In genomic region chr19:34145741-34146202, GRCh38 we compare ENCODE assay signal across 8 cellular contexts. TPM values are rescaled to one million over a fixed set of nuclear protein-coding genes. Genes with fewer than 3 reads are reported as not detected.
DNase-seq lines count a peak whose midpoint lies in the region; ATAC-seq, FAIRE-seq and TF ChIP-seq lines count a peak whose summit lies in the region.

No MANE protein-coding gene starts in this region.

- no peaks in the 10 kb centered on the region for H3K27me3 ChIP-seq in A673 (replicated peaks; ENCODE audit: insufficient read depth, low read depth, low read length, poor library complexity)
- H3K27me3 ChIP-seq in dorsolateral prefrontal cortex: no peaks in the 10 kb centered on the region
- H3K27me3 ChIP-seq in mesenchymal stem cell (ENCODE audit: control insufficient read depth in 1 of 2, insufficient read depth in 1 of 2, low read length in 2 of 2): no peaks in the 10 kb centered on the region

- WGBS in mesenchymal stem cell: 20% methylated on average over 5 of the region's 7 CpGs

- H2BK15ac ChIP-seq in mesenchymal stem cell (ENCODE audit: low read depth, poor library complexity, severe bottlenecking): no peak overlapping the region

- no peaks in the 10 kb centered on the region for H3K4me1 ChIP-seq in A673 (ENCODE audit: insufficient read depth, low read length, poor library complexity, severe bottlenecking)
- peaks cover 2% of the 10 kb centered on the region for H3K4me1 ChIP-seq in mesenchymal stem cell (ENCODE audit: control insufficient read depth, insufficient read depth, low read depth, low read length)

- H4K91ac ChIP-seq in mesenchymal stem cell (ENCODE audit: low read length): no peak overlapping the region

- H3K23ac ChIP-seq in mesenchymal stem cell (ENCODE audit: low read length in 2 of 2): no peak overlapping the region

- no peak for ATAC-seq in GM19463 (IDR thresholded peaks at IDR 0.05; ENCODE audit: unreplicated experiment)

- no peak overlapping the region for H3K14ac ChIP-seq in mesenchymal stem cell (ENCODE audit: low read length in 2 of 2)

- H3K9ac ChIP-seq in mesenchymal stem cell (ENCODE audit: low read length): no peak overlapping the region

- no peak overlapping the region for H3K4me3 ChIP-seq in A673 (ENCODE audit: low read depth, low read length, poor library complexity, severe bottlenecking)
- no peak overlapping the region for H3K4me3 ChIP-seq in dorsolateral prefrontal cortex
- H3K4me3 ChIP-seq in mesenchymal stem cell (ENCODE audit: insufficient read depth in 1 of 2, low read depth in 1 of 2, low read length in 2 of 2): no peak overlapping the region

- CTCF ChIA-PET in A673 (lab: Charles Lee): interaction anchor here (0.6 to 1.5 kb wide), 6 partner anchors 12 to 368 kb away, joined by 3 to 15 read pairs (median 5); no protein-coding TSS in a partner anchor

- peak; percentile 87 for TF ChIP-seq CTCF in A673 (conservative IDR thresholded peaks at IDR 0.05; ENCODE audit: low read depth, low read length)
- TF ChIP-seq CTCF in dorsolateral prefrontal cortex (IDR thresholded peaks at IDR 0.05 in 54 of 56, conservative IDR thresholded peaks at IDR 0.05 in 2 of 56; ENCODE audit: low read depth in 1 of 56, partially characterized antibody in 56 of 56): peak; percentile 63 to 93 (median 80)

- H3K18ac ChIP-seq in mesenchymal stem cell (ENCODE audit: low read depth in 1 of 2, low read length in 2 of 2): no peak overlapping the region

- FAIRE-seq in GM12891 (lab: Jason Lieb, UNC): peak; percentile 69

- H2AFZ ChIP-seq in mesenchymal stem cell (ENCODE audit: low read depth, low read length): no peak overlapping the region

- no peak overlapping the region for H3K27ac ChIP-seq in A673 (ENCODE audit: low read depth, low read length, poor library complexity, severe bottlenecking)
- H3K27ac ChIP-seq in dorsolateral prefrontal cortex: no peak overlapping the region
- no peak overlapping the region for H3K27ac ChIP-seq in mesenchymal stem cell (ENCODE audit: low read length, poor library complexity, severe bottlenecking)

- no TSS peak for BruUV-seq in A673 (replicated peaks; lab: Mats Ljungman, UMichigan)

- no peak for TF ChIP-seq POLR2A in GM12891 (IDR thresholded peaks at IDR 0.05; ENCODE audit: low read depth, low read length)

- no peak overlapping the region for H2AK5ac ChIP-seq in mesenchymal stem cell (ENCODE audit: low read length, severe bottlenecking)

- H2BK120ac ChIP-seq in mesenchymal stem cell (ENCODE audit: low read depth, low read length): no peak overlapping the region

- H3K79me1 ChIP-seq in mesenchymal stem cell (replicated peaks; ENCODE audit: low read length, poor library complexity, severe bottlenecking): no peaks in the 10 kb centered on the region

- POLR2A ChIA-PET in A673 (lab: Charles Lee; ENCODE audit: low non-redundant PET): interaction anchor here (0.6 kb wide), 1 partner anchor 49 kb away, joined by 3 read pairs; no protein-coding TSS in a partner anchor

- H2BK12ac ChIP-seq in mesenchymal stem cell (ENCODE audit: low read length in 2 of 2): no peak overlapping the region

- no peak overlapping the region for H4K8ac ChIP-seq in mesenchymal stem cell (ENCODE audit: low read length)

- no peak overlapping the region for H2BK5ac ChIP-seq in mesenchymal stem cell (ENCODE audit: low read depth, low read length, poor library complexity, severe bottlenecking)

- no peak overlapping the region for H3K4ac ChIP-seq in mesenchymal stem cell (ENCODE audit: low read depth in 1 of 2, low read length in 2 of 2)

- H3K4me2 ChIP-seq in mesenchymal stem cell (ENCODE audit: low read length, poor library complexity, severe bottlenecking): no peak overlapping the region

- H3K9me3 ChIP-seq in A673 (ENCODE audit: low read depth, low read length, poor library complexity, severe bottlenecking): no peaks in the 10 kb centered on the region
- no peaks in the 10 kb centered on the region for H3K9me3 ChIP-seq in mesenchymal stem cell (ENCODE audit: control insufficient read depth, low read length)

- H3K36me3 ChIP-seq in A673 (ENCODE audit: insufficient read depth, low read length, poor library complexity, severe bottlenecking): no peaks in the 10 kb centered on the region
- no peaks in the 10 kb centered on the region for H3K36me3 ChIP-seq in mesenchymal stem cell (ENCODE audit: control insufficient read depth in 1 of 2, insufficient read depth in 2 of 2, low read depth in 1 of 2, low read length in 2 of 2)

- intact Hi-C loops in A673 (cut with micrococcal nuclease; ENCODE audit: unreplicated experiment): loop anchor here (1.0 to 5.0 kb wide), 3 partner anchors 27 to 368 kb away; no protein-coding TSS in a partner anchor
- intact Hi-C loops in dorsolateral prefrontal cortex (cut with DNase I): loop anchor here (5.0 kb wide), 2 partner anchors 103 to 368 kb away; no protein-coding TSS in a partner anchor

- DNase-seq in A673 (ENCODE audit: low spot score) (peak; percentile 72), GM12891 (ENCODE audit: insufficient read length, low spot score) (no peak), NCI-H446 (lab: John Stamatoyannopoulos, UW) (peak; percentile 31 to 65), dorsolateral prefrontal cortex (peak in 5 of 10 donors; percentile 25 to 57 (median 42)), mesenchymal stem cell (peak; percentile 55)
- peak; percentile 38 to 57 for DNase-seq in activated CD4-positive, alpha-beta T cell treated with anti-CD3 and anti-CD28 coated beads for 4 hours
- DNase-seq in stimulated activated naive CD4-positive, alpha-beta T cell (lab: John Stamatoyannopoulos, UW): peak; percentile 9 to 74 (median 38)

TF ChIP-seq in GM12891, 5 proteins besides CTCF, POLR2A, EP300 and RAD21:
- no peak for TF ChIP-seq PAX5 (IDR thresholded peaks at IDR 0.05; ENCODE audit: insufficient read depth, low read length, severe bottlenecking)
- TF ChIP-seq TAF1 (IDR thresholded peaks at IDR 0.05; ENCODE audit: low read depth, low read length): no peak
- TF ChIP-seq POU2F2 (IDR thresholded peaks at IDR 0.05; ENCODE audit: low read depth, low read length): no peak

RNA-seq across cellular contexts. Expression of gene LSM14A, which starts 26.5 kb away (rescaled TPM):
- total RNA-seq in A673 (2021) (134 and 137 TPM in 2 replicates), dorsolateral prefrontal cortex (100 to 1,000 TPM in 3 of 120 experiments, 10 to 100 TPM in 117; 52.9 to 108 (median 72.5) TPM)
- 77.8 TPM for polyA plus RNA-seq in GM12891 (2012; ENCODE audit: low read depth, missing spikeins)
- polyA plus RNA-seq in mesenchymal stem cell (2013, experiment 1 of 2): 74.6 TPM
- 75.4 TPM for polyA plus RNA-seq in mesenchymal stem cell (2013, experiment 2 of 2)
